ENCODE assay signal across 22 cellular contexts in genomic region chr7:43768894-43769272, GRCh38. TPM values are rescaled to one million over a fixed set of nuclear protein-coding genes. Genes with fewer than 3 reads are reported as not detected.
A peak's percentile ranks its signal among the peaks of the same experiment; 100 is the strongest.
DNase-seq lines count a peak whose midpoint lies in the region; ATAC-seq, FAIRE-seq and TF ChIP-seq lines count a peak whose summit lies in the region.
"Had no signal": no experiment of that assay in that cellular context is flagged by ENCODE, and none has a peak within 500 bp of the region (broad histone marks: within the 10 kb centered on the region; RNA-seq: fewer than 3 reads in every experiment).

No MANE protein-coding gene starts in this region.

- peaks cover 12% of the 10 kb centered on the region for H3K4me1 Mint-ChIP-seq in activated CD8-positive, alpha-beta T cell treated with anti-CD3 and anti-CD28 coated beads for 36 hours (ENCODE audit: low read depth)
- peaks cover 10% of the 10 kb centered on the region for H3K4me1 Mint-ChIP-seq in activated CD8-positive, alpha-beta T cell treated with anti-CD3 and anti-CD28 coated beads, Interleukin-2, amount 10 ng/mL, durations not matched to agents 7 days and 5 days (ENCODE audit: low read depth)

- TF ChIP-seq EP300 in HepG2 (IDR thresholded peaks at IDR 0.05; ENCODE audit: low read depth in 2 of 2, low read length in 2 of 2) (no peak), HepG2 (CRISPR knock-in tag; IDR thresholded peaks at IDR 0.05; ENCODE audit: borderline replicate concordance) (no peak)

- POLR2A ChIA-PET in activated CD8-positive, alpha-beta T cell treated with anti-CD3 and anti-CD28 coated beads for 36 hours (lab: Charles Lee) = interaction anchor here (0.6 to 0.8 kb wide), 2 partner anchors 13 to 193 kb away, joined by 3 to 4 read pairs; no protein-coding TSS in a partner anchor
- POLR2A ChIA-PET in activated CD8-positive, alpha-beta T cell treated with anti-CD3 and anti-CD28 coated beads, Interleukin-2, amount 10 ng/mL, durations not matched to agents 7 days and 5 days (lab: Charles Lee) = no interaction called here
- POLR2A ChIA-PET in HepG2 (lab: Yijun Ruan, JAX) = interaction anchor here (1.2 to 3.2 kb wide), 5 partner anchors 10 to 39 kb away, joined by 4 to 28 read pairs (median 8); partner anchors contain the start of genes BLVRA and COA1

- CTCF ChIA-PET in activated CD8-positive, alpha-beta T cell treated with anti-CD3 and anti-CD28 coated beads for 36 hours (lab: Charles Lee) = interaction anchor here (1.3 to 1.8 kb wide), 2 partner anchors 15 to 70 kb away, joined by 3 to 6 read pairs; no protein-coding TSS in a partner anchor
- CTCF ChIA-PET in activated CD8-positive, alpha-beta T cell treated with anti-CD3 and anti-CD28 coated beads, Interleukin-2, amount 10 ng/mL, durations not matched to agents 7 days and 5 days (lab: Charles Lee) = interaction anchor here (1.3 to 2.2 kb wide), 2 partner anchors 40 to 70 kb away, joined by 4 to 9 read pairs; no protein-coding TSS in a partner anchor
- CTCF ChIA-PET in HepG2 (lab: Yijun Ruan, JAX; ENCODE audit: low intra/inter-chr PET ratio, low total read pairs) = no interaction called here

- H3K36me3 Mint-ChIP-seq in activated CD8-positive, alpha-beta T cell treated with anti-CD3 and anti-CD28 coated beads for 36 hours (ENCODE audit: low read depth) = peaks cover 12% of the 10 kb centered on the region
- peaks cover 19% of the 10 kb centered on the region for H3K36me3 Mint-ChIP-seq in activated CD8-positive, alpha-beta T cell treated with anti-CD3 and anti-CD28 coated beads, Interleukin-2, amount 10 ng/mL, durations not matched to agents 7 days and 5 days (ENCODE audit: low read depth)

- H3K27me3 ChIP-seq in HepG2 (ENCODE audit: control insufficient read depth in 1 of 2, insufficient read depth in 2 of 2, low read length in 2 of 2) (no peaks in the 10 kb centered on the region), right lobe of liver (no peaks in the 10 kb centered on the region), lower lobe of right lung (ENCODE audit: low read depth) (no peaks in the 10 kb centered on the region), upper lobe of right lung (no peaks in the 10 kb centered on the region), right atrium auricular region (no peaks in the 10 kb centered on the region)
- H3K27me3 ChIP-seq: BE2C had no signal

- H3K4me3 ChIP-seq in HepG2 (replicated peaks in 1 of 3; ENCODE audit: insufficient read depth in 1 of 3, low read depth in 2 of 3, low read length in 3 of 3) = no peak overlapping the region
- no peak overlapping the region for H3K4me3 ChIP-seq in right lobe of liver
- no peak overlapping the region for H3K4me3 ChIP-seq in lower lobe of right lung
- no peak overlapping the region for H3K4me3 ChIP-seq in upper lobe of right lung
- H3K4me3 ChIP-seq in right atrium auricular region = no peak overlapping the region

- H3K9me3 ChIP-seq in HepG2 (ENCODE audit: low read length) = no peaks in the 10 kb centered on the region
- no peaks in the 10 kb centered on the region for H3K9me3 ChIP-seq in right lobe of liver
- no peaks in the 10 kb centered on the region for H3K9me3 ChIP-seq in lower lobe of right lung
- H3K9me3 ChIP-seq in upper lobe of right lung = no peaks in the 10 kb centered on the region
- H3K9me3 ChIP-seq in right atrium auricular region = no peaks in the 10 kb centered on the region
- H3K9me3 ChIP-seq: BE2C had no signal

- H3K4me2 ChIP-seq in HepG2 (ENCODE audit: low read depth, low read length) = 0 out of 2 replicates have a peak overlapping the region, but pooled peaks have one; percentile 59

- H4K20me1 ChIP-seq in HepG2 (ENCODE audit: insufficient read depth, low read length) = no peaks in the 10 kb centered on the region

- DNase-seq in activated CD8-positive, alpha-beta T cell treated with anti-CD3 and anti-CD28 coated beads for 36 hours = no peak
- no peak for DNase-seq in activated CD8-positive, alpha-beta T cell treated with anti-CD3 and anti-CD28 coated beads, Interleukin-2, amount 10 ng/mL, durations not matched to agents 7 days and 5 days
- DNase-seq in HepG2 (ENCODE audit: low spot score) (peak; percentile 30), right lobe of liver (no peak), lower lobe of right lung (no peak), upper lobe of right lung (peak; percentile 7), right atrium auricular region (ENCODE audit: low spot score) (no peak)
- DNase-seq: BE2C; CD4-positive, CD25-positive, alpha-beta regulatory T cell; DMS79 treated with DMSO at 0.1 percent for 48 hours; Karpas-422; MV-4-11; NCI-H1105 treated with DMSO at 0.1 percent for 48 hours; NCI-H1694; NCI-H2081 treated with DMSO at 0.1 percent for 48 hours; NCI-H446; NCI-H526 had no signal

- TF ChIP-seq CTCF in activated CD8-positive, alpha-beta T cell treated with anti-CD3 and anti-CD28 coated beads for 36 hours (IDR thresholded peaks at IDR 0.05) = no peak
- TF ChIP-seq CTCF in HepG2 (CRISPR knock-in tag; IDR thresholded peaks at IDR 0.05) = no peak
- no peak for TF ChIP-seq CTCF in right lobe of liver (IDR thresholded peaks at IDR 0.05)
- TF ChIP-seq CTCF in lower lobe of right lung (IDR thresholded peaks at IDR 0.05) = no peak
- no peak for TF ChIP-seq CTCF in upper lobe of right lung (IDR thresholded peaks at IDR 0.05)
- no peak for TF ChIP-seq CTCF in right atrium auricular region (IDR thresholded peaks at IDR 0.05)

- no peak for TF ChIP-seq RAD21 in HepG2 (CRISPR knock-in tag; IDR thresholded peaks at IDR 0.05)

- intact Hi-C loops in activated CD8-positive, alpha-beta T cell treated with anti-CD3 and anti-CD28 coated beads for 36 hours (cut with micrococcal nuclease) = no loop called here
- intact Hi-C loops in HepG2 (cut with micrococcal nuclease; ENCODE audit: unreplicated experiment) = no loop called here
- intact Hi-C loops in right lobe of liver (cut with DNase I) = no loop called here
- intact Hi-C loops in lower lobe of right lung (cut with DNase I) = no loop called here
- intact Hi-C loops in upper lobe of right lung (cut with DNase I) = no loop called here

- FAIRE-seq in HepG2 (lab: Jason Lieb, UNC) = no peak
- FAIRE-seq: A204.1, H54, RCC 7860 had no signal

- H3K9me3 Mint-ChIP-seq in activated CD8-positive, alpha-beta T cell treated with anti-CD3 and anti-CD28 coated beads for 36 hours = no peaks in the 10 kb centered on the region
- H3K9me3 Mint-ChIP-seq in activated CD8-positive, alpha-beta T cell treated with anti-CD3 and anti-CD28 coated beads, Interleukin-2, amount 10 ng/mL, durations not matched to agents 7 days and 5 days (ENCODE audit: insufficient read depth) = no peaks in the 10 kb centered on the region
- H3K9me3 Mint-ChIP-seq: IgD-negative memory B cell had no signal

- peak overlapping the region; percentile 93 for H3K27ac ChIP-seq in HepG2 (ENCODE audit: extremely low read length, insufficient read depth, low read length)
- no peak overlapping the region for H3K27ac ChIP-seq in right lobe of liver
- peak overlapping the region; percentile 20 for H3K27ac ChIP-seq in lower lobe of right lung
- H3K27ac ChIP-seq in upper lobe of right lung = no peak overlapping the region
- H3K27ac ChIP-seq in right atrium auricular region = no peak overlapping the region

- 0 out of 2 replicates have a peak overlapping the region, but pooled peaks have one; percentile 23 for H3K9ac ChIP-seq in HepG2 (ENCODE audit: insufficient read depth, low read depth, low read length)

- BruUV-seq in HepG2 (replicated peaks; lab: Mats Ljungman, UMichigan) = no TSS peak

- no peak overlapping the region for H3K4me3 Mint-ChIP-seq in activated CD8-positive, alpha-beta T cell treated with anti-CD3 and anti-CD28 coated beads for 36 hours
- no peak overlapping the region for H3K4me3 Mint-ChIP-seq in activated CD8-positive, alpha-beta T cell treated with anti-CD3 and anti-CD28 coated beads, Interleukin-2, amount 10 ng/mL, durations not matched to agents 7 days and 5 days
- H3K4me3 Mint-ChIP-seq: CD4-positive, CD25-positive, alpha-beta regulatory T cell; IgD-negative memory B cell had no signal

- WGBS in HepG2 (ENCODE audit: low lambda C conversion rate) = 86% methylated on average over 4 of the region's 4 CpGs
- 86% methylated on average over 1 of the region's 4 CpGs for WGBS in right lobe of liver (ENCODE audit: insufficient coverage, low coverage, low lambda C conversion rate, missing lambda C conversion rate)

- ATAC-seq in activated CD8-positive, alpha-beta T cell treated with anti-CD3 and anti-CD28 coated beads for 36 hours = peak; percentile 62
- no peak for ATAC-seq in activated CD8-positive, alpha-beta T cell treated with anti-CD3 and anti-CD28 coated beads, Interleukin-2, amount 10 ng/mL, durations not matched to agents 7 days and 5 days
- no peak for ATAC-seq in HepG2
- no peak for ATAC-seq in right lobe of liver
- ATAC-seq in lower lobe of right lung = no peak
- ATAC-seq in upper lobe of right lung = no peak
- ATAC-seq in GM21447 (IDR thresholded peaks at IDR 0.05; ENCODE audit: unreplicated experiment) = no peak

- in situ Hi-C loops in HepG2 (cut with HindIII; ENCODE audit: extremely low pct_ligation_motif_present, low pct_unique_long_range_greater_than_20kb) = no loop called here

- peaks cover 8% of the 10 kb centered on the region for H3K79me2 ChIP-seq in HepG2 (ENCODE audit: insufficient read depth, low read length)

- H3K36me3 ChIP-seq in HepG2 (replicated peaks in 1 of 2; ENCODE audit: control insufficient read depth in 1 of 2, insufficient read depth in 2 of 2, low read length in 2 of 2) = peaks cover 1 to 9% of the 10 kb centered on the region in 2 experiments; a peak in 3 of 5 replicates
- H3K36me3 ChIP-seq in right lobe of liver = no peaks in the 10 kb centered on the region
- peaks cover 24% of the 10 kb centered on the region for H3K36me3 ChIP-seq in lower lobe of right lung
- peaks cover 17% of the 10 kb centered on the region for H3K36me3 ChIP-seq in upper lobe of right lung
- peaks cover 12% of the 10 kb centered on the region for H3K36me3 ChIP-seq in right atrium auricular region

- H2AFZ ChIP-seq in HepG2 (ENCODE audit: low read length) = no peak overlapping the region

- H3K27me3 Mint-ChIP-seq in activated CD8-positive, alpha-beta T cell treated with anti-CD3 and anti-CD28 coated beads for 36 hours = no peaks in the 10 kb centered on the region
- no peaks in the 10 kb centered on the region for H3K27me3 Mint-ChIP-seq in activated CD8-positive, alpha-beta T cell treated with anti-CD3 and anti-CD28 coated beads, Interleukin-2, amount 10 ng/mL, durations not matched to agents 7 days and 5 days (ENCODE audit: low read depth)
- H3K27me3 Mint-ChIP-seq: CD4-positive, CD25-positive, alpha-beta regulatory T cell; IgD-negative memory B cell had no signal

- H3K4me1 ChIP-seq in HepG2 (ENCODE audit: insufficient read depth, low read length) (peaks cover 79% of the 10 kb centered on the region), right lobe of liver (peaks cover 0 to 14% (median 0%) of the 10 kb centered on the region in 4 donors), lower lobe of right lung (peaks cover 17% of the 10 kb centered on the region), upper lobe of right lung (peaks cover 9% of the 10 kb centered on the region), right atrium auricular region (peaks cover 0 to 11% of the 10 kb centered on the region in 2 donors)

- no peak overlapping the region for H3K27ac Mint-ChIP-seq in activated CD8-positive, alpha-beta T cell treated with anti-CD3 and anti-CD28 coated beads for 36 hours
- H3K27ac Mint-ChIP-seq in activated CD8-positive, alpha-beta T cell treated with anti-CD3 and anti-CD28 coated beads, Interleukin-2, amount 10 ng/mL, durations not matched to agents 7 days and 5 days = no peak overlapping the region
- H3K27ac Mint-ChIP-seq: IgD-negative memory B cell had no signal

- TF ChIP-seq POLR2A in HepG2 (IDR thresholded peaks at IDR 0.05; ENCODE audit: insufficient read depth in 1 of 2, low read depth in 2 of 2, low read length in 2 of 2) (no peak), right lobe of liver (IDR thresholded peaks at IDR 0.05) (no peak)

RNA-seq across cellular contexts. Expression of gene BLVRA, which starts 10.4 kb away (rescaled TPM):
- 10 to 100 TPM; 30.9 to 34.2 TPM for total RNA-seq in activated CD8-positive, alpha-beta T cell treated with anti-CD3 and anti-CD28 coated beads for 36 hours
- 10 to 100 TPM; 25.7 to 29.2 TPM for total RNA-seq in activated CD8-positive, alpha-beta T cell treated with anti-CD3 and anti-CD28 coated beads, Interleukin-2, amount 10 ng/mL, durations not matched to agents 7 days and 5 days
- total RNA-seq in HepG2 (2016; rRNA removed; fragmentation: Illumina TruSeq; extraction: Trizol) (64.2 and 95.5 TPM in 2 replicates), right lobe of liver (10 to 100 TPM in 1 of 6 experiments, 1 to 10 TPM in 5; 3.1 to 14.7 (median 5.6) TPM), lower lobe of right lung (106 TPM), upper lobe of right lung (104 TPM), right atrium auricular region (10 to 100 TPM; 29.6 to 54.8 TPM)
- total RNA-seq in HepG2 (2016; cell fraction: cytosol; rRNA removed; fragmentation: Illumina TruSeq; extraction: Trizol; ENCODE audit: low read depth) = 21.9 and 23.4 TPM in 2 replicates
- total RNA-seq in HepG2 (2016; cell fraction: insoluble cytoplasmic fraction; rRNA removed; fragmentation: Illumina TruSeq; extraction: Trizol) = 67.8 and 102 TPM in 2 replicates
- total RNA-seq in HepG2 (2016; cell fraction: membrane; rRNA removed; fragmentation: Illumina TruSeq; extraction: Trizol) = 20.5 and 21.4 TPM in 2 replicates
- total RNA-seq in HepG2 (2016; cell fraction: nucleus; rRNA removed; fragmentation: Illumina TruSeq; extraction: Trizol) = 27.3 and 29.0 TPM in 2 replicates
- polyA plus RNA-seq in HepG2 (2011; rRNA removed) = 34.5 and 39.2 TPM in 2 replicates
- 47.8 and 49.9 TPM in 2 replicates for polyA plus RNA-seq in HepG2 (2011; cell fraction: cytosol; rRNA removed)
- polyA plus RNA-seq in HepG2 (2011; cell fraction: nucleus; rRNA removed) = 12.4 and 14.9 TPM in 2 replicates
- polyA plus RNA-seq in HepG2 (2012) = 44.0 and 55.0 TPM in 2 replicates
- 24.0 and 27.8 TPM in 2 replicates for polyA plus RNA-seq in HepG2 (2016; cell fraction: cytosol; fragmentation: Illumina TruSeq; extraction: Trizol; ENCODE audit: low read depth)
- polyA plus RNA-seq in HepG2 (2016; cell fraction: insoluble cytoplasmic fraction; fragmentation: Illumina TruSeq; extraction: Trizol; ENCODE audit: low read depth) = 114 and 128 TPM in 2 replicates
- polyA plus RNA-seq in HepG2 (2016; cell fraction: membrane; fragmentation: Illumina TruSeq; extraction: Trizol; ENCODE audit: low read depth) = 19.9 and 21.4 TPM in 2 replicates
- polyA plus RNA-seq in HepG2 (2016; cell fraction: nucleus; fragmentation: Illumina TruSeq; extraction: Trizol; ENCODE audit: insufficient read depth, low read depth) = 45.1 and 49.9 TPM in 2 replicates
- polyA minus RNA-seq in HepG2 (2011; rRNA and poly(A)+ RNA removed; ENCODE audit: low replicate concordance) = 29.9 and 40.1 TPM in 2 replicates
- polyA minus RNA-seq in HepG2 (2011; cell fraction: cytosol; rRNA and poly(A)+ RNA removed) = 17.3 and 18.1 TPM in 2 replicates
- 9.5 and 12.1 TPM in 2 replicates for polyA minus RNA-seq in HepG2 (2011; cell fraction: nucleus; rRNA and poly(A)+ RNA removed)

RNA-seq across cellular contexts. Expression of gene COA1, which starts 39.6 kb away (rescaled TPM):
- total RNA-seq in activated CD8-positive, alpha-beta T cell treated with anti-CD3 and anti-CD28 coated beads for 36 hours = 10 to 100 TPM; 78.8 to 85.6 TPM
- 10 to 100 TPM; 52.0 to 52.7 TPM for total RNA-seq in activated CD8-positive, alpha-beta T cell treated with anti-CD3 and anti-CD28 coated beads, Interleukin-2, amount 10 ng/mL, durations not matched to agents 7 days and 5 days
- total RNA-seq in HepG2 (2016; rRNA removed; fragmentation: Illumina TruSeq; extraction: Trizol) (65.7 and 73.8 TPM in 2 replicates), right lobe of liver (10 to 100 TPM; 15.8 to 35.6 (median 19.9) TPM), lower lobe of right lung (43.3 TPM), upper lobe of right lung (47.9 TPM), right atrium auricular region (10 to 100 TPM; 53.6 to 56.0 TPM)
- total RNA-seq in HepG2 (2016; cell fraction: cytosol; rRNA removed; fragmentation: Illumina TruSeq; extraction: Trizol; ENCODE audit: low read depth) = 55.7 and 58.2 TPM in 2 replicates
- total RNA-seq in HepG2 (2016; cell fraction: insoluble cytoplasmic fraction; rRNA removed; fragmentation: Illumina TruSeq; extraction: Trizol) = 70.5 and 77.2 TPM in 2 replicates
- 72.3 and 77.3 TPM in 2 replicates for total RNA-seq in HepG2 (2016; cell fraction: membrane; rRNA removed; fragmentation: Illumina TruSeq; extraction: Trizol)
- total RNA-seq in HepG2 (2016; cell fraction: nucleus; rRNA removed; fragmentation: Illumina TruSeq; extraction: Trizol) = 76.7 and 96.2 TPM in 2 replicates
- polyA plus RNA-seq in HepG2 (2011; rRNA removed) = 32.1 and 33.2 TPM in 2 replicates
- 26.3 and 35.6 TPM in 2 replicates for polyA plus RNA-seq in HepG2 (2011; cell fraction: cytosol; rRNA removed)
- polyA plus RNA-seq in HepG2 (2011; cell fraction: nucleus; rRNA removed) = 25.4 and 32.3 TPM in 2 replicates
- 50.0 and 53.2 TPM in 2 replicates for polyA plus RNA-seq in HepG2 (2012)
- 44.5 and 61.1 TPM in 2 replicates for polyA plus RNA-seq in HepG2 (2016; cell fraction: cytosol; fragmentation: Illumina TruSeq; extraction: Trizol; ENCODE audit: low read depth)
- polyA plus RNA-seq in HepG2 (2016; cell fraction: insoluble cytoplasmic fraction; fragmentation: Illumina TruSeq; extraction: Trizol; ENCODE audit: low read depth) = 79.5 and 94.9 TPM in 2 replicates
- polyA plus RNA-seq in HepG2 (2016; cell fraction: membrane; fragmentation: Illumina TruSeq; extraction: Trizol; ENCODE audit: low read depth) = 74.5 and 82.3 TPM in 2 replicates
- 75.3 and 81.4 TPM in 2 replicates for polyA plus RNA-seq in HepG2 (2016; cell fraction: nucleus; fragmentation: Illumina TruSeq; extraction: Trizol; ENCODE audit: insufficient read depth, low read depth)
- 53.0 and 124 TPM in 2 replicates for polyA minus RNA-seq in HepG2 (2011; rRNA and poly(A)+ RNA removed; ENCODE audit: low replicate concordance)
- polyA minus RNA-seq in HepG2 (2011; cell fraction: cytosol; rRNA and poly(A)+ RNA removed) = 14.2 and 15.8 TPM in 2 replicates
- polyA minus RNA-seq in HepG2 (2011; cell fraction: nucleus; rRNA and poly(A)+ RNA removed) = 105 and 106 TPM in 2 replicates

Comparison
In these comparisons a context has a peak if more than half of its experiments do, and no peak if none do; other contexts are left out.
1. DNase-seq: peak in HepG2 (single experiment) and upper lobe of right lung (single experiment); none in activated CD8-positive, alpha-beta T cell treated with anti-CD3 and anti-CD28 coated beads for 36 hours (single experiment), activated CD8-positive, alpha-beta T cell treated with anti-CD3 and anti-CD28 coated beads, Interleukin-2, amount 10 ng/mL, durations not matched to agents 7 days and 5 days (single experiment), right lobe of liver (0 of 3), lower lobe of right lung (single experiment) and right atrium auricular region (single experiment).
2. H3K27ac ChIP-seq: peak in HepG2 (single experiment) and lower lobe of right lung (single experiment); none in right lobe of liver (0 of 3), upper lobe of right lung (single experiment) and right atrium auricular region (0 of 2).